10 cellular contexts compared by ENCODE assay signal in the genomic region with DNA sequence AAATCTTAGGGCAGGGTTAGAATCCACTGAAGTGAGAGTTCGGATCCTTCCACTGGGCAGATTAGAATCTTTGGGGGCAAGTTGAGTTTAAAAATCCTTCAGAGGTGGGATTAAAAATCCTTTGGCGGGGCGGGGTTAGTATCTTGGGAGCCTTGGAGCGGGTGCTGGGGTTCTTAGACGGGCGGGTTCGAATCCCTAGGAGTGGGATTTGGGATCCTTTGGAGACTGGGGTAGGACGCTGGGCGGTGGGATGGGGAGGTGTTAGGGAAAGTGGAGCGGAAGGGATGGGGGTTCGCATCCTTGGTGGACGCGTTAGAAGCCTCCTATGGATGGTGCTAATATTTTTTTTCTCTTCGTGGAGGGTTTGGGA. TPM values are rescaled to one million over a fixed set of nuclear protein-coding genes. Genes with fewer than 3 reads are reported as not detected.
A peak's percentile ranks its signal among the peaks of the same experiment; 100 is the strongest.
DNase-seq lines count a peak whose midpoint lies in the region; ATAC-seq, FAIRE-seq and TF ChIP-seq lines count a peak whose summit lies in the region.
"Had no signal": no experiment of that assay in that cellular context is flagged by ENCODE, and none has a peak within 500 bp of the region (broad histone marks: within the 10 kb centered on the region; RNA-seq: fewer than 3 reads in every experiment).

No MANE protein-coding gene starts in this region.

- ATAC-seq in psoas muscle (no peak), HG03097 (IDR thresholded peaks at IDR 0.05; ENCODE audit: low FRiP score, unreplicated experiment) (no peak)

- H3K9ac ChIP-seq in ES-I3 (ENCODE audit: low read depth, low read length), result peak overlapping the region; percentile 57; the same call in 1 of the 2 replicates

- no peak for TF ChIP-seq EP300 in esophagus muscularis mucosa (IDR thresholded peaks at IDR 0.05)

- TF ChIP-seq CTCF in NB4 (IDR thresholded peaks at IDR 0.05; ENCODE audit: low read depth, low read length), result no peak
- no peak for TF ChIP-seq CTCF in esophagus muscularis mucosa (IDR thresholded peaks at IDR 0.05)
- TF ChIP-seq CTCF in psoas muscle (IDR thresholded peaks at IDR 0.05), result no peak
- no peak for TF ChIP-seq CTCF in prostate gland (IDR thresholded peaks at IDR 0.05)

- H3K36me3 ChIP-seq in ES-I3 (ENCODE audit: insufficient read depth, low read length) (no peaks in the 10 kb centered on the region), esophagus muscularis mucosa (no peaks in the 10 kb centered on the region), psoas muscle (ENCODE audit: insufficient read depth in 1 of 2, low read depth in 1 of 2) (no peaks in the 10 kb centered on the region), prostate gland (no peaks in the 10 kb centered on the region)

- WGBS in esophagus muscularis mucosa, result 6% methylated on average over 14 of the region's 14 CpGs
- 9 to 16% (median 11%) methylated on average over 14 of the region's 14 CpGs for WGBS in psoas muscle, 3 donors
- 20% methylated on average over 14 of the region's 14 CpGs for WGBS in prostate gland

- H3K27me3 ChIP-seq in esophagus muscularis mucosa (peaks cover 0 to 92% (median 22%) of the 10 kb centered on the region in 4 donors), psoas muscle (ENCODE audit: insufficient read depth in 3 of 3, low read length in 2 of 3) (peaks cover 0 to 59% (median 30%) of the 10 kb centered on the region in 3 donors), prostate gland (replicated peaks; ENCODE audit: insufficient read depth) (peaks cover 5% of the 10 kb centered on the region)

- H3K27ac ChIP-seq in esophagus muscularis mucosa (replicated peaks in 1 of 4), result peak overlapping the region in 3 of 4 donors; percentile 50 to 67 (median 52)
- H3K27ac ChIP-seq in psoas muscle, result no peak overlapping the region
- no peak overlapping the region for H3K27ac ChIP-seq in prostate gland
- H3K27ac ChIP-seq: SK-N-MC had no signal

- no peak for TF ChIP-seq POLR2A in NB4 (IDR thresholded peaks at IDR 0.05; ENCODE audit: extremely low read depth, insufficient read length)
- no peak for TF ChIP-seq POLR2A in esophagus muscularis mucosa (IDR thresholded peaks at IDR 0.05; ENCODE audit: low read depth)
- no peak for TF ChIP-seq POLR2A in prostate gland (IDR thresholded peaks at IDR 0.05)

- H3K4me1 ChIP-seq in ES-I3 (ENCODE audit: insufficient read depth, low read length), result no peaks in the 10 kb centered on the region
- H3K4me1 ChIP-seq in esophagus muscularis mucosa, result peaks cover 9 to 22% (median 15%) of the 10 kb centered on the region in 4 donors
- no peaks in the 10 kb centered on the region for H3K4me1 ChIP-seq in psoas muscle
- H3K4me1 ChIP-seq in prostate gland (replicated peaks), result no peaks in the 10 kb centered on the region

- FAIRE-seq in HTR-8/SVneo (lab: Jason Lieb, UNC), result no peak

- H3K4me3 ChIP-seq in NB4 (ENCODE audit: low read depth, low read length) (peak overlapping the region; percentile 14), esophagus muscularis mucosa (peak overlapping the region in 3 of 4 donors; percentile 40 to 53 (median 40)), psoas muscle (peak overlapping the region; percentile 48), prostate gland (no peak overlapping the region)
- H3K4me3 ChIP-seq: SK-N-MC had no signal

- intact Hi-C loops in esophagus muscularis mucosa (cut with DNase I) (no loop called here), psoas muscle (cut with DNase I) (no loop called here), prostate gland (cut with DNase I) (no loop called here)

- DNase-seq in NB4 (ENCODE audit: low read depth), result no peak
- DNase-seq in esophagus muscularis mucosa (ENCODE audit: extremely low spot score), result no peak
- no peak for DNase-seq in psoas muscle
- no peak for DNase-seq in prostate gland (ENCODE audit: low spot score)
- no peak for DNase-seq in HTR-8/SVneo (ENCODE audit: insufficient read length, low spot score)
- DNase-seq: DND-41; stimulated activated CD4-positive, alpha-beta T cell treated with anti-CD3 and anti-CD28 coated beads, Interleukin-1b, Interleukin-23, amount 100 ng/mL, for 48 hours had no signal

- no peaks in the 10 kb centered on the region; the same call in 1 of the 2 replicates for H3K9me3 ChIP-seq in ES-I3 (ENCODE audit: control insufficient read depth, insufficient read depth, low read length)
- H3K9me3 ChIP-seq in esophagus muscularis mucosa, result no peaks in the 10 kb centered on the region
- H3K9me3 ChIP-seq in psoas muscle, result no peaks in the 10 kb centered on the region
- H3K9me3 ChIP-seq in prostate gland, result no peaks in the 10 kb centered on the region

RNA-seq across cellular contexts. Expression of a gene that starts 0.3 kb away (rescaled TPM):
- total RNA-seq in esophagus muscularis mucosa (10 to 100 TPM in 2 of 4 donors, 1 to 10 TPM in 2; 7.8 to 36.6 (median 11.4) TPM), psoas muscle (1 to 10 TPM; 1.9 to 5.5 (median 2.8) TPM), prostate gland (1 to 10 TPM; 3.1 to 6.0 TPM)
- polyA plus RNA-seq in psoas muscle, result 1 to 10 TPM in 2 of 3 donors, under 1 TPM in 1; 0.79 to 1.2 (median 1.2) TPM

RNA-seq across cellular contexts. Expression of a gene that starts 41.5 kb away (rescaled TPM):
- total RNA-seq in esophagus muscularis mucosa (10 to 100 TPM in 2 of 4 donors, 1 to 10 TPM in 2; 6.0 to 12.1 (median 10.4) TPM), psoas muscle (1 to 10 TPM; 3.3 to 7.3 (median 3.7) TPM), prostate gland (1 to 10 TPM; 4.6 to 5.7 TPM)
- polyA plus RNA-seq in psoas muscle, result 1 to 10 TPM; 3.4 to 4.9 (median 4.0) TPM

RNA-seq across cellular contexts. Expression of a gene that starts 57.8 kb away (rescaled TPM):
- total RNA-seq in esophagus muscularis mucosa (10 to 100 TPM; 19.9 to 34.4 (median 25.2) TPM), psoas muscle (10 to 100 TPM; 25.7 to 28.0 (median 27.0) TPM), prostate gland (10 to 100 TPM; 44.7 to 62.9 TPM)
- polyA plus RNA-seq in psoas muscle, result 10 to 100 TPM; 14.0 to 18.0 (median 17.9) TPM

Comparison
In these comparisons a context has a peak if more than half of its experiments do, and no peak if none do; other contexts are left out.
1. H3K4me3 ChIP-seq: peak in NB4 (single experiment), esophagus muscularis mucosa (3 of 4) and psoas muscle (single experiment); none in prostate gland (0 of 2).
2. H3K27ac ChIP-seq: peak in esophagus muscularis mucosa (3 of 4); none in psoas muscle (single experiment) and prostate gland (0 of 2).